Comparison of ENCODE assay signal across 8 cellular contexts in genomic region chrX:53683556-53684414, GRCh38. TPM values are rescaled to one million over a fixed set of nuclear protein-coding genes. Genes with fewer than 3 reads are reported as not detected.
A peak's percentile ranks its signal among the peaks of the same experiment; 100 is the strongest.
DNase-seq lines count a peak whose midpoint lies in the region; ATAC-seq and TF ChIP-seq lines count a peak whose summit lies in the region.

No MANE protein-coding gene starts in this region.

- peaks cover 48% of the 10 kb centered on the region for H3K36me3 Mint-ChIP-seq in activated naive CD8-positive, alpha-beta T cell treated with anti-CD3 and anti-CD28 coated beads for 36 hours
- H3K36me3 Mint-ChIP-seq in glutamatergic neuron (ENCODE audit: unreplicated experiment), result no peaks in the 10 kb centered on the region

- WGBS in testis, 2 donors, result 0% methylated on average over 2 to 60 of the region's 80 CpGs

- ATAC-seq in HG02642 (IDR thresholded peaks at IDR 0.05; ENCODE audit: poor library complexity, unreplicated experiment) (peak; percentile 68), omental fat pad (ENCODE audit: low FRiP score) (peak; percentile 87)

- H3K9me3 Mint-ChIP-seq in activated naive CD8-positive, alpha-beta T cell treated with anti-CD3 and anti-CD28 coated beads for 36 hours, result peaks cover 1% of the 10 kb centered on the region
- H3K9me3 Mint-ChIP-seq in glutamatergic neuron (ENCODE audit: unreplicated experiment), result peaks cover 12% of the 10 kb centered on the region

- no peaks in the 10 kb centered on the region for H3K4me1 ChIP-seq in testis

- no peaks in the 10 kb centered on the region for H3K36me3 ChIP-seq in testis (ENCODE audit: low read depth, missing control alignments)

- H3K27me3 Mint-ChIP-seq in activated naive CD8-positive, alpha-beta T cell treated with anti-CD3 and anti-CD28 coated beads for 36 hours, result no peaks in the 10 kb centered on the region
- H3K27me3 Mint-ChIP-seq in glutamatergic neuron (ENCODE audit: unreplicated experiment), result peaks cover 4% of the 10 kb centered on the region

- CTCF ChIA-PET in GM10248 (lab: Yijun Ruan, JAX), result interaction anchor here (1.5 kb wide), 1 partner anchor 148 kb away, joined by 4 read pairs; no protein-coding TSS in a partner anchor

- no peak for TF ChIP-seq POLR2A in testis (IDR thresholded peaks at IDR 0.05)

- peak overlapping the region; percentile 96 for H3K27ac Mint-ChIP-seq in activated naive CD8-positive, alpha-beta T cell treated with anti-CD3 and anti-CD28 coated beads for 36 hours
- H3K27ac Mint-ChIP-seq in glutamatergic neuron (ENCODE audit: unreplicated experiment), result peak overlapping the region; percentile 96

- no peak for TF ChIP-seq CTCF in GM10248 (IDR thresholded peaks at IDR 0.05; ENCODE audit: control extremely low read depth, extremely low read depth, low read depth, missing control alignments)
- no peak for TF ChIP-seq CTCF in glutamatergic neuron (IDR thresholded peaks at IDR 0.05; ENCODE audit: partially characterized antibody, unreplicated experiment)
- TF ChIP-seq CTCF in omental fat pad (IDR thresholded peaks at IDR 0.05), result no peak
- peak in 1 of 3 experiments; percentile 10 for TF ChIP-seq CTCF in testis (IDR thresholded peaks at IDR 0.05)

- POLR2A ChIA-PET in GM10248 (lab: Yijun Ruan, JAX), result interaction anchor here (0.8 to 1.2 kb wide), 3 partner anchors 14 to 359 kb away, joined by 3 to 4 read pairs (median 4); no protein-coding TSS in a partner anchor

- peak overlapping the region; percentile 95 for H3K4me3 Mint-ChIP-seq in activated naive CD8-positive, alpha-beta T cell treated with anti-CD3 and anti-CD28 coated beads for 36 hours
- H3K4me3 Mint-ChIP-seq in glutamatergic neuron (ENCODE audit: unreplicated experiment), result peak overlapping the region; percentile 91

- H3K27ac ChIP-seq in testis, result peak overlapping the region; percentile 90 to 93

- intact Hi-C loops in testis (cut with DNase I; ENCODE audit: low total_unique reads), result no loop called here

- H3K27me3 ChIP-seq in testis, result no peaks in the 10 kb centered on the region

- peak; percentile 81 for DNase-seq in GM10248 (ENCODE audit: extremely low spot score)
- peak; percentile 95 for DNase-seq in NCI-H1105 (lab: John Stamatoyannopoulos, UW)
- DNase-seq in SKM-1 (lab: John Stamatoyannopoulos, UW; ENCODE audit: unreplicated experiment), result peak; percentile 89
- DNase-seq in activated naive CD8-positive, alpha-beta T cell treated with anti-CD3 and anti-CD28 coated beads for 36 hours, result peak; percentile 89
- DNase-seq in glutamatergic neuron, result peak; percentile 84
- peak; percentile 54 for DNase-seq in omental fat pad (ENCODE audit: low spot score)
- DNase-seq in testis, result peak; percentile 96

- peaks cover 25% of the 10 kb centered on the region for H3K4me1 Mint-ChIP-seq in activated naive CD8-positive, alpha-beta T cell treated with anti-CD3 and anti-CD28 coated beads for 36 hours
- peaks cover 3% of the 10 kb centered on the region for H3K4me1 Mint-ChIP-seq in glutamatergic neuron (ENCODE audit: low read depth, unreplicated experiment)

- no peaks in the 10 kb centered on the region for H3K9me3 ChIP-seq in testis

- peak overlapping the region; percentile 65 to 79 for H3K4me3 ChIP-seq in testis

RNA-seq across cellular contexts. Expression of gene HUWE1, which starts 2.7 kb away (rescaled TPM):
- 100 to 1,000 TPM; 261 to 273 TPM for total RNA-seq in activated naive CD8-positive, alpha-beta T cell treated with anti-CD3 and anti-CD28 coated beads for 36 hours
- total RNA-seq in glutamatergic neuron (ENCODE audit: unreplicated experiment) (311 TPM), omental fat pad (100 to 1,000 TPM in 3 of 4 donors, 10 to 100 TPM in 1; 91.3 to 137 (median 118) TPM), testis (100 to 1,000 TPM; 246 to 260 TPM)
- polyA plus RNA-seq in testis (ENCODE audit: insufficient read depth, low read depth, low replicate concordance), result 131 TPM

Comparison
In these comparisons a context has a peak if more than half of its experiments do, and no peak if none do; other contexts are left out.
1. Peak in every context shown above with its lines: DNase-seq, ATAC-seq, H3K4me3 ChIP-seq and H3K27ac ChIP-seq.